Comparison of ENCODE assay signal across 8 cellular contexts in genomic region chr7:73234994-73235717, GRCh38.
DNase-seq lines count a peak whose midpoint lies in the region; ATAC-seq and TF ChIP-seq lines count a peak whose summit lies in the region.
"Not testable (repeated sequence)": the region's sequence is repeated elsewhere in the genome, so short reads cannot be mapped to it uniquely, and the experiment has no call there.

No MANE protein-coding gene starts in this region.

- not testable (repeated sequence) for BruUV-seq in IMR-90 (replicated peaks; lab: Mats Ljungman, UMichigan); mammary epithelial cell (replicated peaks; lab: Mats Ljungman, UMichigan)

- H3K79me1 ChIP-seq in IMR-90 (ENCODE audit: low read depth in 1 of 2, low read length in 2 of 2): not testable (repeated sequence)

- TF ChIP-seq EP300 in tibial nerve (IDR thresholded peaks at IDR 0.05): not testable (repeated sequence)

- not testable (repeated sequence) for H3K79me2 ChIP-seq in mammary epithelial cell (ENCODE audit: insufficient read depth, low read length)

- H2AFZ ChIP-seq in IMR-90 (replicated peaks; ENCODE audit: low read length, poor library complexity): not testable (repeated sequence)
- H2AFZ ChIP-seq in mammary epithelial cell (ENCODE audit: low read depth, low read length): peak overlapping the region; percentile 39

- not testable (repeated sequence) for H3K4me2 ChIP-seq in IMR-90 (ENCODE audit: low read depth, low read length)
- peak overlapping the region; percentile 42 for H3K4me2 ChIP-seq in mammary epithelial cell (ENCODE audit: insufficient read depth, low read depth, low read length)

- not testable (repeated sequence) for H2AK9ac ChIP-seq in IMR-90 (replicated peaks; ENCODE audit: low read depth, low read length, poor library complexity)

- not testable (repeated sequence) for H3K14ac ChIP-seq in IMR-90 (replicated peaks; ENCODE audit: low read depth, low read length)

- H3K56ac ChIP-seq in IMR-90 (ENCODE audit: extremely low read depth, insufficient read depth, low read length): not testable (repeated sequence)

- H3K23ac ChIP-seq in IMR-90 (ENCODE audit: low read depth, low read length): not testable (repeated sequence)

- intact Hi-C loops in IMR-90 (cut with micrococcal nuclease); mammary epithelial cell (cut with micrococcal nuclease): not testable (repeated sequence)

- H3K9me1 ChIP-seq in IMR-90 (ENCODE audit: insufficient read depth, low read length): not testable (repeated sequence)

- H3K27me3 ChIP-seq in IMR-90 (ENCODE audit: control insufficient read depth, insufficient read depth, low read length); mammary epithelial cell (ENCODE audit: insufficient read depth, low read length); tibial nerve: not testable (repeated sequence)

- not testable (repeated sequence) for H3K4ac ChIP-seq in IMR-90 (ENCODE audit: low read depth, low read length)

- WGBS in IMR-90 (ENCODE audit: extremely low coverage in 2 of 2, insufficient read length in 1 of 2), 2 experiments: no CpG with 5 or more reads among the region's 72 CpGs
- WGBS in mammary epithelial cell (ENCODE audit: low coverage, missing lambda C conversion rate): no CpG with 5 or more reads among the region's 72 CpGs
- no CpG with 5 or more reads among the region's 72 CpGs for WGBS in tibial nerve, 2 donors

- not testable (repeated sequence) for H2BK15ac ChIP-seq in IMR-90 (ENCODE audit: low read depth, low read length)

- TF ChIP-seq CTCF in IMR-90 (conservative IDR thresholded peaks at IDR 0.05; ENCODE audit: low read depth, low read length); mammary epithelial cell (conservative IDR thresholded peaks at IDR 0.05 in 1 of 2, IDR thresholded peaks at IDR 0.05 in 1 of 2; ENCODE audit: extremely low read depth in 1 of 2, insufficient read depth in 1 of 2, low read depth in 1 of 2, low read length in 2 of 2); tibial nerve (IDR thresholded peaks at IDR 0.05): not testable (repeated sequence)

- H3K4me1 ChIP-seq in IMR-90 (ENCODE audit: control insufficient read depth, insufficient read depth, low read length); mammary epithelial cell (ENCODE audit: insufficient read depth, low read length); tibial nerve: not testable (repeated sequence)

- dilution Hi-C loops in IMR-90 (cut with HindIII; ENCODE audit: low sequenced_read_pairs, unreplicated experiment); mammary epithelial cell (cut with HindIII; ENCODE audit: low sequenced_read_pairs): not testable (repeated sequence)

- not testable (repeated sequence) for H2BK120ac ChIP-seq in IMR-90 (ENCODE audit: low read depth, low read length)

- H4K91ac ChIP-seq in IMR-90 (ENCODE audit: insufficient read depth, low read depth, low read length): not testable (repeated sequence)

- not testable (repeated sequence) for DNase-seq in IMR-90, mammary epithelial cell
- peak; percentile 75 to 78 for DNase-seq in activated CD8-positive, alpha-beta memory T cell treated with anti-CD3 and anti-CD28 coated beads for 1 hour (ENCODE audit: extremely low read depth in 1 of 2, low read depth in 1 of 2)
- DNase-seq in left lobe of liver (ENCODE audit: low spot score): peak; percentile 92
- peak; percentile 85 to 91 (median 85) for DNase-seq in stimulated activated CD4-positive, alpha-beta T cell treated with anti-CD3 and anti-CD28 coated beads, Interleukin-12 subunit alpha, Interleukin-12 subunit beta, amount 100 ng/mL, for 48 hours (ENCODE audit: low read depth in 2 of 3, low spot score in 1 of 3)
- peak; percentile 86 to 93 for DNase-seq in tibial nerve (ENCODE audit: low spot score in 2 of 2)

- CTCF ChIA-PET in IMR-90 (lab: Yijun Ruan, JAX); mammary epithelial cell (lab: Charles Lee; ENCODE audit: low non-redundant PET): not testable (repeated sequence)

- not testable (repeated sequence) for H3K18ac ChIP-seq in IMR-90 (ENCODE audit: low read depth, low read length)

- TF ChIP-seq POLR2A in IMR-90 (IDR thresholded peaks at IDR 0.05; ENCODE audit: low read depth, low read length); tibial nerve (IDR thresholded peaks at IDR 0.05): not testable (repeated sequence)

- H4K8ac ChIP-seq in IMR-90 (ENCODE audit: low read depth in 2 of 2, low read length in 2 of 2): 0 out of 4 replicates have a peak overlapping the region, but pooled peaks of 1 of the 2 experiments have one; percentile 40

- not testable (repeated sequence) for H3K9me3 ChIP-seq in IMR-90 (ENCODE audit: control insufficient read depth, insufficient read depth, low read length); mammary epithelial cell (replicated peaks; ENCODE audit: insufficient read depth, low read length); tibial nerve

- H2BK20ac ChIP-seq in IMR-90 (ENCODE audit: low read depth, low read length): not testable (repeated sequence)

- POLR2A ChIA-PET in IMR-90 (lab: Charles Lee; ENCODE audit: unreplicated experiment): not testable (repeated sequence)

- not testable (repeated sequence) for H4K20me1 ChIP-seq in IMR-90 (ENCODE audit: insufficient read depth, low read length); mammary epithelial cell (ENCODE audit: insufficient read depth, low read length)

- H3K36me3 ChIP-seq in IMR-90 (ENCODE audit: control insufficient read depth, insufficient read depth, low read length); mammary epithelial cell (ENCODE audit: insufficient read depth, low read length); tibial nerve: not testable (repeated sequence)

- H3K27ac ChIP-seq in IMR-90 (ENCODE audit: insufficient read depth, low read length): peak overlapping the region; percentile 55; the same call in 1 of the 2 replicates
- H3K27ac ChIP-seq in mammary epithelial cell (ENCODE audit: insufficient read depth, low read depth, low read length); tibial nerve: not testable (repeated sequence)

- not testable (repeated sequence) for H2AK5ac ChIP-seq in IMR-90 (ENCODE audit: low read depth, low read length)

- H3K9ac ChIP-seq in IMR-90 (ENCODE audit: low read depth, low read length): peak overlapping the region; percentile 54; the same call in 1 of the 2 replicates
- not testable (repeated sequence) for H3K9ac ChIP-seq in mammary epithelial cell (ENCODE audit: insufficient read depth, low read length)

- not testable (repeated sequence) for H2BK5ac ChIP-seq in IMR-90 (ENCODE audit: low read depth, low read length, poor library complexity, severe bottlenecking)

- H3K4me3 ChIP-seq in IMR-90 (ENCODE audit: insufficient read depth, low read depth, low read length) (peak overlapping the region; percentile 24; the same call in 1 of the 2 replicates), mammary epithelial cell (replicated peaks in 1 of 3; ENCODE audit: insufficient read depth in 1 of 3, low read depth in 2 of 3, low read length in 3 of 3) (peak overlapping the region in 1 of 3 experiments; percentile 47), tibial nerve (peak overlapping the region in 3 of 4 donors; percentile 19 to 46 (median 38))

- in situ Hi-C loops in IMR-90 (cut with MboI; ENCODE audit: low sequenced_read_pairs); mammary epithelial cell (cut with MboI; ENCODE audit: low sequenced_read_pairs in 2 of 2): not testable (repeated sequence)

- peak; percentile 89 for ATAC-seq in GM18909 (IDR thresholded peaks at IDR 0.05; ENCODE audit: poor library complexity, unreplicated experiment)
- peak; percentile 92 for ATAC-seq in HG02759 (IDR thresholded peaks at IDR 0.05; ENCODE audit: unreplicated experiment)
- peak; percentile 99 for ATAC-seq in IMR-90 (ENCODE audit: low read depth)
- peak; percentile 94 for ATAC-seq in left lobe of liver

- H4K5ac ChIP-seq in IMR-90 (ENCODE audit: low read depth, low read length): not testable (repeated sequence)

- not testable (repeated sequence) for TF ChIP-seq RAD21 in IMR-90 (IDR thresholded peaks at IDR 0.05; ENCODE audit: low read length)
